17 cellular contexts compared by ENCODE assay signal in the genomic region with DNA sequence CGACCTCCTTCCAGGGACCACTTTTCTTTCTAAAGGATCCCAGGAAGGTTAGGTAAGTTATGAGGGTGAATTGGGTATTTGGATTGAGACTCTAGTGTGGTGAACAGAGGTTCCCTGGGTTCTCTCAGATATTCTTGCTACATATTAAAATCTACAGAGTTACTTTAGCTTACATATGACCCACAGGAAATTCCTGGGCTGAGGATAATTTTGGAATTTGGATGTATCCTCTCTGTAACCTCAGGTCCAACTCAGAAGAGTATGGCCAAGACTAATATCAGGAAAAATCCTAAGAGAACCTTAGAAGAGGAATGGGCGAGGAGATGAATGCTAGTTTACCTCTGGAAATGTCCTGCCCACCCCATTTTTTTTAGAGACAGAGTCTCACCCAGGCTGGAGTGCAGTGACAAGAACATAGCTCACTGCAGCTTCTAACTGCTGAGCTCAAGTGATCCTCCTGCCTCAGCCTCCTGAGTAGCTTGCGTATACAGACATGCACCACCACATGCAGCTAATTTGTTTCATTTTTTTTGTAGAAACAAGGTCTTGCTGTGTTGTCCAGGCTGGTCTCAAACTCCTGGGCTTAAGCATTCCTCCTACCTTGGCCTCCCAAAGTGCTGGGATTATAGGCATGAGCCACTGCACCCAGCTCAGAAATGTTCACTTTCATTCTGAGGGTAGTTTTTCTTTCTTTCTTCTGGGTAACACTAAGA.
A peak's percentile ranks its signal among the peaks of the same experiment; 100 is the strongest.
DNase-seq lines count a peak whose midpoint lies in the region; ATAC-seq and TF ChIP-seq lines count a peak whose summit lies in the region.
"Had no signal": no experiment of that assay in that cellular context is flagged by ENCODE, and none has a peak within 500 bp of the region (broad histone marks: within the 10 kb centered on the region; RNA-seq: fewer than 3 reads in every experiment).

No MANE protein-coding gene starts in this region.

- no peaks in the 10 kb centered on the region for H3K79me2 ChIP-seq in smooth muscle cell (ENCODE audit: low read depth)

- H3K4me3 ChIP-seq in RWPE2 (ENCODE audit: severe bottlenecking) (no peak overlapping the region), fibroblast of the aortic adventitia (ENCODE audit: low read depth, low read length) (no peak overlapping the region), smooth muscle cell (no peak overlapping the region)
- H3K4me3 ChIP-seq: gastroesophageal sphincter, right atrium auricular region, SJCRH30 had no signal

- TF ChIP-seq CTCF in RWPE2 (IDR thresholded peaks at IDR 0.05; ENCODE audit: poor library complexity, severe bottlenecking), result no peak
- no peak for TF ChIP-seq CTCF in fibroblast of the aortic adventitia (IDR thresholded peaks at IDR 0.05; ENCODE audit: insufficient read depth, low read length)
- no peak for TF ChIP-seq CTCF in smooth muscle cell (IDR thresholded peaks at IDR 0.05; ENCODE audit: borderline replicate concordance, insufficient read depth, poor library complexity, severe bottlenecking)

- 73% methylated on average over 3 of the region's 3 CpGs for WGBS in smooth muscle cell (ENCODE audit: low lambda C conversion rate)

- peak overlapping the region; percentile 16 for H3K27ac ChIP-seq in RWPE2 (ENCODE audit: poor library complexity, severe bottlenecking)
- H3K27ac ChIP-seq in smooth muscle cell (ENCODE audit: low read depth), result peak overlapping the region; percentile 26
- H3K27ac ChIP-seq: gastroesophageal sphincter, right atrium auricular region, SJCRH30 had no signal

- ATAC-seq in RWPE2 (ENCODE audit: low read depth) (no peak; the same call in 2 of the 3 replicates), HG02870 (IDR thresholded peaks at IDR 0.05; ENCODE audit: unreplicated experiment) (no peak), HG02798 (IDR thresholded peaks at IDR 0.05; ENCODE audit: poor library complexity, unreplicated experiment) (no peak)
- ATAC-seq: gastroesophageal sphincter had no signal

- no peak overlapping the region for H2AFZ ChIP-seq in smooth muscle cell (ENCODE audit: low read depth)

- H3K4me1 ChIP-seq in RWPE2 (ENCODE audit: insufficient read depth, poor library complexity, severe bottlenecking) (peaks cover 44% of the 10 kb centered on the region), smooth muscle cell (ENCODE audit: low read depth) (no peaks in the 10 kb centered on the region)
- H3K4me1 ChIP-seq: right atrium auricular region, SJCRH30 had no signal

- H3F3A ChIP-seq in smooth muscle cell (ENCODE audit: low read depth), result no peaks in the 10 kb centered on the region

- H4K20me1 ChIP-seq in smooth muscle cell (ENCODE audit: low read depth), result no peaks in the 10 kb centered on the region

- no peak overlapping the region for H3K4me2 ChIP-seq in smooth muscle cell

- no peak overlapping the region for H3K9ac ChIP-seq in smooth muscle cell (ENCODE audit: low read depth)

- H3K9me3 ChIP-seq in RWPE2 (ENCODE audit: severe bottlenecking), result no peaks in the 10 kb centered on the region
- no peaks in the 10 kb centered on the region for H3K9me3 ChIP-seq in smooth muscle cell (replicated peaks; ENCODE audit: low read depth)
- H3K9me3 ChIP-seq: gastroesophageal sphincter, right atrium auricular region, SJCRH30 had no signal

- H3K27me3 ChIP-seq in RWPE2 (ENCODE audit: insufficient read depth, poor library complexity, severe bottlenecking) (no peaks in the 10 kb centered on the region), smooth muscle cell (ENCODE audit: low read depth) (no peaks in the 10 kb centered on the region)
- H3K27me3 ChIP-seq: gastroesophageal sphincter, right atrium auricular region, SJCRH30 had no signal

- DNase-seq in DMS53 treated with DMSO at 0.1 percent for 48 hours (lab: John Stamatoyannopoulos, UW; ENCODE audit: unreplicated experiment) (peak; percentile 28), RWPE2 (ENCODE audit: low spot score) (no peak), fibroblast of the aortic adventitia (ENCODE audit: low read depth) (peak; percentile 71), smooth muscle cell (lab: John Stamatoyannopoulos, UW; ENCODE audit: unreplicated experiment) (no peak), DMS153 (lab: John Stamatoyannopoulos, UW) (no peak), NCI-H345 (lab: John Stamatoyannopoulos, UW) (no peak)
- DNase-seq: activated CD4-positive, alpha-beta T cell treated with anti-CD3 and anti-CD28 coated beads for 4 hours; CD4-positive, CD25-positive, alpha-beta regulatory T cell; effector CD8-positive, alpha-beta T cell; NCI-H1092 treated with DMSO at 0.1 percent for 48 hours; NCI-H1930; OCI-M1 had no signal

- H3K36me3 ChIP-seq in RWPE2 (ENCODE audit: low read depth) (peaks cover 24% of the 10 kb centered on the region), smooth muscle cell (ENCODE audit: low read depth) (no peaks in the 10 kb centered on the region)
- H3K36me3 ChIP-seq: gastroesophageal sphincter, right atrium auricular region, SJCRH30 had no signal

Comparison
In these comparisons a context has a peak if more than half of its experiments do, and no peak if none do; other contexts are left out.
1. DNase-seq: peak in DMS53 treated with DMSO at 0.1 percent for 48 hours (single experiment) and fibroblast of the aortic adventitia (single experiment); none in RWPE2 (single experiment), smooth muscle cell (single experiment), DMS153 (single experiment) and NCI-H345 (single experiment).